8 cellular contexts compared by ENCODE assay signal in the genomic region with DNA sequence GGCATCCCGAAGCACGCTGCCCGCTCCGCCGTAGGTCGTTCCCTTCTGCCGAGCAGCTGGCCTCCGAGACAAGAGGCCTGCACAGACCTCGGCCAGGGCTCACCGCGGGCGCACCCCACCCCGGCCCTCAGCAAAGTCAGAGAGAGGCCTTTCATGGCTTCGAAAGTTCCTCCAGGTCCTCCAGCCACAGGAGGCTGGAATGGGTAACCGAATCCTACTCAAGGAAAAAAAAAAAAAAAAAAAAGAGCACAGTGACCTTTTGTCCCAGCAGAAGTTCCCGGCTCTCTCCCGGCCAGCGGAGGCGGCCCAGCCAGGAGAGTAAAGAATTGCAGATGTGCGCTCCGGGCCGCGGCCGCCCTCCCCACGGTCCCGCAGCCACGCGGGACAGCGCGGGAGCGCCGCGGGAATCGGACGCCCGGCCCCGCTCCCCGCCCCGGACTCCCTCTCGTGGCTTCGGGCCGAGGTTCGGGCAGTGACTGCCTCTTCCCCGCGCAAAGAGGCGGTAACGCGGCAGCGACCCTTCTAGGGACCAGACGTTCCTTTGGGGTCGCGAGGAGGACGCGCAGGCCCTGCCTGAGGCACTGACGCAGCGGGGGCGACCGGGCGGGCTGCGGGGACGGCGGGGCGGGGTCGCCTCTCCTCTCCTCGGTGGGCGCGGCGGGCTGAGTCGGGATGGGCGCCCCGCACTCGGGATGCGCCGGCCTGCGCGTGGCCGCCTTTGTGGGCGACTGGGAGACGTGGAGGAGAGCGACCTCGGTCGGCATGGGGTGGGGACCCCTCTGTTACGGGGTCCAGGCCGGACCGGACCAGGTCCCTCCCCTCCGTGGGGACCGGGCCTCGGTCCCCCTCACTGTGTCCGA.
DNase-seq lines count a peak whose midpoint lies in the region; ATAC-seq and TF ChIP-seq lines count a peak whose summit lies in the region.

No MANE protein-coding gene starts in this region.

- H3K27me3 ChIP-seq in parathyroid adenoma (ENCODE audit: control insufficient read depth, insufficient read depth, low read length), result no peaks in the 10 kb centered on the region

- no peak overlapping the region for H3K9ac ChIP-seq in parathyroid adenoma

- no peaks in the 10 kb centered on the region for H3K9me3 Mint-ChIP-seq in T-helper 1 cell treated with Interleukin-12 subunit alpha and Interleukin-12 subunit beta and Interleukin-4 antibody, amounts not matched to agents 30 μg/mL and 1 μg/mL, for 36 hours

- H3K9me3 ChIP-seq in parathyroid adenoma (ENCODE audit: control insufficient read depth, low read length), result no peaks in the 10 kb centered on the region

- H3K4me3 Mint-ChIP-seq in T-helper 1 cell treated with Interleukin-12 subunit alpha and Interleukin-12 subunit beta and Interleukin-4 antibody, amounts not matched to agents 30 μg/mL and 1 μg/mL, for 36 hours, result peak overlapping the region; percentile 17

- H3K4me3 ChIP-seq in parathyroid adenoma (ENCODE audit: low read depth, low read length), result peak overlapping the region; percentile 74

- ATAC-seq in GM21723 (IDR thresholded peaks at IDR 0.05; ENCODE audit: unreplicated experiment), result peak; percentile 7

- peak overlapping the region; percentile 96 for H2AFZ ChIP-seq in parathyroid adenoma

- peak overlapping the region; percentile 96 for H3K4me2 ChIP-seq in parathyroid adenoma (ENCODE audit: low read length)

- H3K36me3 ChIP-seq in parathyroid adenoma (ENCODE audit: control insufficient read depth, insufficient read depth, low read length), result no peaks in the 10 kb centered on the region

- H3K36me3 Mint-ChIP-seq in T-helper 1 cell treated with Interleukin-12 subunit alpha and Interleukin-12 subunit beta and Interleukin-4 antibody, amounts not matched to agents 30 μg/mL and 1 μg/mL, for 36 hours (ENCODE audit: low read depth), result no peaks in the 10 kb centered on the region

- H3K4me1 Mint-ChIP-seq in T-helper 1 cell treated with Interleukin-12 subunit alpha and Interleukin-12 subunit beta and Interleukin-4 antibody, amounts not matched to agents 30 μg/mL and 1 μg/mL, for 36 hours (ENCODE audit: low read depth), result no peaks in the 10 kb centered on the region

- peaks cover 59% of the 10 kb centered on the region for H3K27me3 Mint-ChIP-seq in T-helper 1 cell treated with Interleukin-12 subunit alpha and Interleukin-12 subunit beta and Interleukin-4 antibody, amounts not matched to agents 30 μg/mL and 1 μg/mL, for 36 hours (ENCODE audit: low read depth)

- no peak overlapping the region for H3K27ac Mint-ChIP-seq in T-helper 1 cell treated with Interleukin-12 subunit alpha and Interleukin-12 subunit beta and Interleukin-4 antibody, amounts not matched to agents 30 μg/mL and 1 μg/mL, for 36 hours

- no peaks in the 10 kb centered on the region for H3K79me2 ChIP-seq in parathyroid adenoma

- peak; percentile 16 for DNase-seq in foreskin melanocyte
- no peak for DNase-seq in superior temporal gyrus (ENCODE audit: extremely low spot score)
- DNase-seq in stimulated activated CD4-positive, alpha-beta T cell treated with anti-CD3 and anti-CD28 coated beads, Interleukin-4, amount 100 ng/mL, for 1 hour, result no peak
- no peak for DNase-seq in NCI-H2081 treated with DMSO at 0.1 percent for 48 hours (lab: John Stamatoyannopoulos, UW)
- no peak for DNase-seq in DMS153 (lab: John Stamatoyannopoulos, UW)

- no peaks in the 10 kb centered on the region for H3K4me1 ChIP-seq in parathyroid adenoma

- no peak for TF ChIP-seq CTCF in parathyroid adenoma (IDR thresholded peaks at IDR 0.05)

- no peak overlapping the region for H3K27ac ChIP-seq in parathyroid adenoma
